Comparison of ENCODE assay signal across 26 cellular contexts in the genomic region with DNA sequence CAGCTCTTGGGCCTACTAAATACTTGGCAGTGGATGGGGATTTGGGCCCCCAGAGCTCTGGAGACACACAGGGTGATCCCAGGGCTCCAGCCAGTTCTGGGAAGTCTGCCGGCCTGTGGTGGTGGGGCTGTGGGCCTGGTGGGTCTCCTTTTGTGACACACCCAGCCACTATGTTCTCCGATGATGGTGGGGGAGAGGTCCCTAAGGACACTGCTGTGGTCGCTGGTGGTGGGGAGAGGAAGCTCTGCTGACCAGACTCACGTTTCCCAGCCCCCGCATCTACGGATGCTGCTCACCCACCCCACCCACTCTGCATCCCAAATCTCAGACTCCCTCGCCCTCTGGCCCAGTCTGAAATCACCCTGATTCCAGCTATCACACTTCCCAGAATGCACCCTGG. TPM values are rescaled to one million over a fixed set of nuclear protein-coding genes. Genes with fewer than 3 reads are reported as not detected.
"Had no signal": no experiment of that assay in that cellular context is flagged by ENCODE, and none has a peak within 500 bp of the region (broad histone marks: within the 10 kb centered on the region; RNA-seq: fewer than 3 reads in every experiment).

No MANE protein-coding gene starts in this region.

- H3K27ac ChIP-seq: esophagus muscularis mucosa, gastrocnemius medialis, heart right ventricle, neural progenitor cell, pancreas, tibial artery had no signal

- H3K4me2 ChIP-seq: neural progenitor cell had no signal

- H3K4me3 Mint-ChIP-seq: dendritic cell treated with granulocyte-macrophage colony-stimulating factor and Interleukin-4, amounts not matched to agents 40 ng/mL and 50 ng/mL, for 4 days; effector memory CD8-positive, alpha-beta T cell; immature natural killer cell; natural killer cell treated with Interleukin-12 subunit alpha and Interleukin-12 subunit beta and Interleukin-15 and Interleukin-18, amount 100 ng/mL, for 72 hours; neural progenitor cell; stimulated activated effector memory CD8-positive, alpha-beta T cell treated with anti-CD3 and anti-CD28 coated beads, Interleukin-12 subunit alpha, Interleukin-12 subunit beta, amount 100 ng/mL, for 72 hours had no signal

- H2AFZ ChIP-seq: neural progenitor cell had no signal

- FAIRE-seq: colon, kidney, pancreas had no signal

- DNase-seq: effector memory CD8-positive, alpha-beta T cell; gastrocnemius medialis; heart right ventricle; immature natural killer cell; kidney; left cardiac atrium; left ventricle myocardium superior; mesenchymal stem cell; midbrain; occipital lobe; pancreas; right cardiac atrium; stimulated activated CD4-positive, alpha-beta T cell treated with anti-CD3 and anti-CD28 coated beads, Interleukin-4, amount 100 ng/mL, for 1 hour; stimulated activated CD8-positive, alpha-beta memory T cell treated with anti-CD3 and anti-CD28 coated beads, Interleukin-4, amount 100 ng/mL, for 48 hours; stimulated activated naive CD8-positive, alpha-beta T cell treated with anti-CD3 and anti-CD28 coated beads, Interleukin-15, Interleukin-2, amounts not matched to agents 100 U/mL and 50 U/mL, for 24 hours; tibial artery had no signal

- H3K27ac Mint-ChIP-seq: dendritic cell treated with granulocyte-macrophage colony-stimulating factor and Interleukin-4, amounts not matched to agents 40 ng/mL and 50 ng/mL, for 4 days; effector memory CD8-positive, alpha-beta T cell; immature natural killer cell; natural killer cell treated with Interleukin-12 subunit alpha and Interleukin-12 subunit beta and Interleukin-15 and Interleukin-18, amount 100 ng/mL, for 72 hours; neural progenitor cell; progenitor cell of endocrine pancreas; stimulated activated effector memory CD8-positive, alpha-beta T cell treated with anti-CD3 and anti-CD28 coated beads, Interleukin-12 subunit alpha, Interleukin-12 subunit beta, amount 100 ng/mL, for 72 hours had no signal

- H3K9me3 Mint-ChIP-seq: dendritic cell treated with granulocyte-macrophage colony-stimulating factor and Interleukin-4, amounts not matched to agents 40 ng/mL and 50 ng/mL, for 4 days; effector memory CD8-positive, alpha-beta T cell; immature natural killer cell; natural killer cell treated with Interleukin-12 subunit alpha and Interleukin-12 subunit beta and Interleukin-15 and Interleukin-18, amount 100 ng/mL, for 72 hours; neural progenitor cell; stimulated activated effector memory CD8-positive, alpha-beta T cell treated with anti-CD3 and anti-CD28 coated beads, Interleukin-12 subunit alpha, Interleukin-12 subunit beta, amount 100 ng/mL, for 72 hours had no signal

- H3K36me3 ChIP-seq: esophagus muscularis mucosa, gastrocnemius medialis, heart right ventricle, neural progenitor cell, pancreas, tibial artery had no signal

- H3K4me3 ChIP-seq: esophagus muscularis mucosa, gastrocnemius medialis, heart right ventricle, lung, neural progenitor cell, pancreas, tibial artery had no signal

- ATAC-seq: effector memory CD8-positive, alpha-beta T cell; gastrocnemius medialis; left ventricle myocardium superior; stimulated activated effector memory CD8-positive, alpha-beta T cell treated with anti-CD3 and anti-CD28 coated beads, Interleukin-12 subunit alpha, Interleukin-12 subunit beta, amount 100 ng/mL, for 72 hours; stimulated activated naive CD8-positive, alpha-beta T cell treated with anti-CD3 and anti-CD28 coated beads, Interleukin-15, Interleukin-2, amounts not matched to agents 100 U/mL and 50 U/mL, for 24 hours had no signal

- H3K36me3 Mint-ChIP-seq: immature natural killer cell; natural killer cell treated with Interleukin-12 subunit alpha and Interleukin-12 subunit beta and Interleukin-15 and Interleukin-18, amount 100 ng/mL, for 72 hours; neural progenitor cell; stimulated activated effector memory CD8-positive, alpha-beta T cell treated with anti-CD3 and anti-CD28 coated beads, Interleukin-12 subunit alpha, Interleukin-12 subunit beta, amount 100 ng/mL, for 72 hours had no signal

- H3K9ac ChIP-seq: neural progenitor cell had no signal

- H3K27me3 ChIP-seq: gastrocnemius medialis, heart right ventricle, neural progenitor cell, pancreas had no signal

- H3K9me3 ChIP-seq: esophagus muscularis mucosa, gastrocnemius medialis, heart right ventricle, pancreas, tibial artery had no signal

- H3K4me1 Mint-ChIP-seq: immature natural killer cell had no signal

RNA-seq across cellular contexts. Expression of a gene that starts 0.4 kb away (rescaled TPM):
- total RNA-seq: esophagus muscularis mucosa; fibroblast of villous mesenchyme; heart right ventricle; kidney; left cardiac atrium; left ventricle myocardium superior; natural killer cell treated with Interleukin-12 subunit alpha and Interleukin-12 subunit beta and Interleukin-15 and Interleukin-18, amount 100 ng/mL, for 72 hours; occipital lobe; progenitor cell of endocrine pancreas; right cardiac atrium; temporal lobe had no signal
- polyA plus RNA-seq: heart right ventricle, immature natural killer cell, right cardiac atrium had no signal
